24 cellular contexts compared by ENCODE assay signal in genomic region chr21:31647650-31648049, GRCh38. TPM values are rescaled to one million over a fixed set of nuclear protein-coding genes. Genes with fewer than 3 reads are reported as not detected.
DNase-seq lines count a peak whose midpoint lies in the region; ATAC-seq lines count a peak whose summit lies in the region.
"Had no signal": no experiment of that assay in that cellular context is flagged by ENCODE, and none has a peak within 500 bp of the region (broad histone marks: within the 10 kb centered on the region; RNA-seq: fewer than 3 reads in every experiment).

No MANE protein-coding gene starts in this region.

- 61 to 72% methylated on average over 3 of the region's 3 CpGs for WGBS in GM23248 (ENCODE audit: low coverage in 1 of 2, low lambda C conversion rate in 2 of 2, missing lambda C conversion rate in 2 of 2), 2 experiments

- H2AFZ ChIP-seq in GM23248, result no peak overlapping the region

- no peak overlapping the region for H3K4me2 ChIP-seq in GM23248 (ENCODE audit: unreplicated experiment)

- DNase-seq in memory B cell (ENCODE audit: low spot score in 2 of 2) (no peak), HCEC 1CT (no peak), GM23248 (no peak), dedifferentiated amniotic fluid mesenchymal stem cell (ENCODE audit: extremely low spot score) (no peak), NCI-H1694 (lab: John Stamatoyannopoulos, UW) (no peak)
- DNase-seq: activated CD4-positive, alpha-beta T cell treated with anti-CD3 and anti-CD28 coated beads, Interleukin-2, amount 10 ng/mL, durations not matched to agents 7 days and 5 days; activated T-cell treated with anti-CD3 and anti-CD28 coated beads, Interleukin-2, amount 50 U/mL, for 1 hour; body of pancreas; COR-L47; erythroblast; immature natural killer cell; naive B cell; NCI-H2081 treated with DMSO at 0.1 percent for 48 hours; NCI-H524 treated with DMSO at 0.1 percent for 48 hours; pancreas; substantia nigra had no signal

- no peaks in the 10 kb centered on the region for H3K36me3 ChIP-seq in GM23248 (ENCODE audit: low read depth)
- H3K36me3 ChIP-seq: gastroesophageal sphincter, pancreas had no signal

- no peaks in the 10 kb centered on the region for H3K36me3 Mint-ChIP-seq in memory B cell
- H3K36me3 Mint-ChIP-seq: activated naive CD4-positive, alpha-beta T cell treated with anti-CD3 and anti-CD28 coated beads, Interleukin-2, amount 50 U/mL, for 72 hours; immature natural killer cell had no signal

- peak overlapping the region; percentile 64 for H3K27ac Mint-ChIP-seq in memory B cell
- H3K27ac Mint-ChIP-seq: activated CD4-positive, alpha-beta T cell treated with anti-CD3 and anti-CD28 coated beads, Interleukin-2, amount 10 ng/mL, durations not matched to agents 7 days and 5 days; activated naive CD4-positive, alpha-beta T cell treated with anti-CD3 and anti-CD28 coated beads, Interleukin-2, amount 50 U/mL, for 72 hours; dendritic cell treated with granulocyte-macrophage colony-stimulating factor and Interleukin-4, amounts not matched to agents 40 ng/mL and 50 ng/mL, for 4 days; immature natural killer cell had no signal

- no peaks in the 10 kb centered on the region for H3K9me2 ChIP-seq in GM23248 (ENCODE audit: insufficient read depth)

- no peak overlapping the region for H3K4me3 ChIP-seq in GM23248
- H3K4me3 ChIP-seq: body of pancreas, gastroesophageal sphincter, lung, pancreas had no signal

- H4K20me1 ChIP-seq in GM23248 (ENCODE audit: insufficient read depth), result no peaks in the 10 kb centered on the region

- H3K9ac ChIP-seq in GM23248, result no peak overlapping the region

- H3K27ac ChIP-seq in GM23248, result no peak overlapping the region
- H3K27ac ChIP-seq: body of pancreas, gastroesophageal sphincter, pancreas had no signal

- peak overlapping the region; percentile 76 for H3K4me3 Mint-ChIP-seq in memory B cell
- H3K4me3 Mint-ChIP-seq: activated CD4-positive, alpha-beta T cell treated with anti-CD3 and anti-CD28 coated beads, Interleukin-2, amount 10 ng/mL, durations not matched to agents 7 days and 5 days; dendritic cell treated with granulocyte-macrophage colony-stimulating factor and Interleukin-4, amounts not matched to agents 40 ng/mL and 50 ng/mL, for 4 days; immature natural killer cell had no signal

- peaks cover 14% of the 10 kb centered on the region for H3K4me1 Mint-ChIP-seq in memory B cell
- H3K4me1 Mint-ChIP-seq: activated CD4-positive, alpha-beta T cell treated with anti-CD3 and anti-CD28 coated beads, Interleukin-2, amount 10 ng/mL, durations not matched to agents 7 days and 5 days; immature natural killer cell had no signal

- H3K9me3 Mint-ChIP-seq in memory B cell, result peaks cover 3% of the 10 kb centered on the region
- H3K9me3 Mint-ChIP-seq: activated CD4-positive, alpha-beta T cell treated with anti-CD3 and anti-CD28 coated beads, Interleukin-2, amount 10 ng/mL, durations not matched to agents 7 days and 5 days; activated naive CD4-positive, alpha-beta T cell treated with anti-CD3 and anti-CD28 coated beads, Interleukin-2, amount 50 U/mL, for 72 hours; dendritic cell treated with granulocyte-macrophage colony-stimulating factor and Interleukin-4, amounts not matched to agents 40 ng/mL and 50 ng/mL, for 4 days; immature natural killer cell had no signal

- H3K9me3 ChIP-seq in GM23248 (ENCODE audit: low read depth), result no peaks in the 10 kb centered on the region
- H3K9me3 ChIP-seq: body of pancreas, gastroesophageal sphincter, pancreas had no signal

- H3K27me3 Mint-ChIP-seq in memory B cell, result no peaks in the 10 kb centered on the region
- H3K27me3 Mint-ChIP-seq: dendritic cell treated with granulocyte-macrophage colony-stimulating factor and Interleukin-4, amounts not matched to agents 40 ng/mL and 50 ng/mL, for 4 days; naive B cell had no signal

- no peaks in the 10 kb centered on the region for H3K4me1 ChIP-seq in GM23248 (ENCODE audit: insufficient read depth)
- H3K4me1 ChIP-seq: gastroesophageal sphincter had no signal

- no peaks in the 10 kb centered on the region for H3K27me3 ChIP-seq in GM23248 (replicated peaks; ENCODE audit: insufficient read depth)
- H3K27me3 ChIP-seq: body of pancreas, gastroesophageal sphincter, pancreas had no signal

- H3F3A ChIP-seq in GM23248 (ENCODE audit: insufficient read depth), result no peaks in the 10 kb centered on the region

- in situ Hi-C loops in GM23248 (cut with MboI), result no loop called here

- no peaks in the 10 kb centered on the region for H3K79me2 ChIP-seq in GM23248 (ENCODE audit: insufficient read depth)

- ATAC-seq in GM18858 (IDR thresholded peaks at IDR 0.05; ENCODE audit: unreplicated experiment) (peak; percentile 68), GM21526 (IDR thresholded peaks at IDR 0.05; ENCODE audit: low FRiP score, unreplicated experiment) (peak; percentile 94), HG03025 (IDR thresholded peaks at IDR 0.05; ENCODE audit: low FRiP score, unreplicated experiment) (peak; percentile 90), memory B cell (ENCODE audit: low read depth) (peak; percentile 51)
- ATAC-seq: activated naive CD4-positive, alpha-beta T cell treated with anti-CD3 and anti-CD28 coated beads, Interleukin-2, amount 50 U/mL, for 72 hours; body of pancreas; gastroesophageal sphincter; Panc1; pancreas had no signal

RNA-seq across cellular contexts. Expression of gene SOD1, which starts 11.8 kb away (rescaled TPM):
- 178 and 185 TPM in 2 replicates for total RNA-seq in GM23248 (2014; rRNA removed; shearing (Covaris generic))
- polyA plus RNA-seq in GM23248 (2016; fragmentation: Nextera tagmentation; extraction: Ambion mirVana), result 334 and 350 TPM in 2 replicates
